Comparison of ENCODE assay signal across 8 cellular contexts in the genomic region with DNA sequence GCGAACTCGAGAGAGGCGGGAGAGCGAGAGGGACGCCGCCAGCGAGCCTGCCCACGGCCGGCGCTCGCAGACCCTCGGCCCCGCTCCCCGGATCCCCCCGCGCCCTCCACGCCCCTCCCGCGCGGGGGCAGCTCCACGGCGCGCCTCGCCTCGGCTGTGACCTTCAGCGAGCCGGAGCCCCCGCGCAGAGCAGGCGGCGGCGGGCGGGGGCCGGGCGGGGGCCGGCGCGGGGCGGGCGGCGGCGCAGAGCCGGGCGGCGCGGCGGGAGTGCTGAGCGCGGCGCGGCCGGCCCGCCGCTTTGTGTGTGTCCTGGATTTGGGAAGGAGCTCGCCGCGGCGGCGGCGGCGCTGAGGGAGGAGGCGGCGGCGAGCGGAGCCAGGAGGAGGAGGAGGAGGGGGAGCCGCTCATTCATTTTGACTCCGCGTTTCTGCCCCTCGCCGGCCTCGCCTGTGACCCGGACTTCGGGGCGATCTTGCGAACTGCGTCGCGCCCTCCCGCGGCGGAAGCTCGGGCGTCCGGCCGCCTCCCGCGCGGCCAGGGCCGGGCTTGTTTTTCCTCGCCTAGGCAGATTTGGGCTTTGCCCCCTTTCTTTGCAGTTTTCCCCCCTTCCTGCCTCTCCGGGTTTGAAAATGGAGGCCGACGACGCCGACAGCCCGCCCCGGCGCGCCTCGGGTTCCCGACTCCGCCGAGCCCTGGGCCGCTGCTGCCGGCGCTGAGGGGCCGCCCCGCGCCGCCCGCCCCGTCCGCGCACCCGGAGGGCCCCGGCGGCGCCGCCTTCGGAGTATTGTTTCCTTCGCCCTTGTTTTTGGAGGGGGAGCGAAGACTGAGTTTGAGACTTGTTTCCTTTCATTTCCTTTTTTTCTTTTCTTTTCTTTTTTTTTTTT. TPM values are rescaled to one million over a fixed set of nuclear protein-coding genes. Genes with fewer than 3 reads are reported as not detected.
DNase-seq lines count a peak whose midpoint lies in the region; ATAC-seq and TF ChIP-seq lines count a peak whose summit lies in the region.

No MANE protein-coding gene starts in this region.

- H3K27ac ChIP-seq in DOHH2 (ENCODE audit: low read depth, low read length) (no peak overlapping the region), HUES64 (ENCODE audit: low read depth, low read length) (peak overlapping the region; percentile 95), right lobe of liver (peak overlapping the region; percentile 36 to 73 (median 71))

- ATAC-seq in GM21447 (IDR thresholded peaks at IDR 0.05; ENCODE audit: unreplicated experiment) (peak; percentile 21), right lobe of liver (peak; percentile 1 to 35 (median 10))

- WGBS in HUES64 = under 1% methylated on average over 115 of the region's 122 CpGs
- WGBS in right lobe of liver (ENCODE audit: insufficient coverage, low coverage, low lambda C conversion rate, missing lambda C conversion rate) = 7% methylated on average over 12 of the region's 122 CpGs

- H3K27me3 Mint-ChIP-seq in dendritic cell treated with granulocyte-macrophage colony-stimulating factor and Interleukin-4, amounts not matched to agents 40 ng/mL and 50 ng/mL, for 4 days = peaks cover 51% of the 10 kb centered on the region

- intact Hi-C loops in dendritic cell treated with granulocyte-macrophage colony-stimulating factor and Interleukin-4, amounts not matched to agents 40 ng/mL and 50 ng/mL, for 4 days (cut with micrococcal nuclease) = loop anchor here (1.0 to 10.0 kb wide), 2 partner anchors 204 to 406 kb away; no protein-coding TSS in a partner anchor
- intact Hi-C loops in right lobe of liver (cut with DNase I) = no loop called here

- peaks cover 33% of the 10 kb centered on the region for H3K79me2 ChIP-seq in DOHH2 (ENCODE audit: control insufficient read depth, low read length)

- H3K9me3 ChIP-seq in DOHH2 (ENCODE audit: control insufficient read depth, insufficient read depth, low read length) = no peaks in the 10 kb centered on the region
- H3K9me3 ChIP-seq in HUES64 (ENCODE audit: insufficient read depth, low read depth, low read length) = no peaks in the 10 kb centered on the region
- H3K9me3 ChIP-seq in right lobe of liver = no peaks in the 10 kb centered on the region

- H3K4me3 ChIP-seq in DOHH2 (ENCODE audit: low read length) (peak overlapping the region; percentile 75), HUES64 (ENCODE audit: low read length) (peak overlapping the region; percentile 78), right lobe of liver (peak overlapping the region; percentile 54 to 64 (median 56))

- no peaks in the 10 kb centered on the region for H3K9me2 ChIP-seq in DOHH2 (replicated peaks; ENCODE audit: control insufficient read depth, low read length)

- H3K4me2 ChIP-seq in DOHH2 (ENCODE audit: low read length) = peak overlapping the region; percentile 68

- peak overlapping the region; percentile 89 for H3K27ac Mint-ChIP-seq in dendritic cell treated with granulocyte-macrophage colony-stimulating factor and Interleukin-4, amounts not matched to agents 40 ng/mL and 50 ng/mL, for 4 days

- H3K27me3 ChIP-seq in DOHH2 (ENCODE audit: control insufficient read depth, low read length) = peaks cover 38% of the 10 kb centered on the region
- H3K27me3 ChIP-seq in HUES64 (ENCODE audit: insufficient read depth, low read length) = no peaks in the 10 kb centered on the region
- H3K27me3 ChIP-seq in right lobe of liver = peaks cover 7 to 39% of the 10 kb centered on the region in 2 donors

- H3K36me3 Mint-ChIP-seq in dendritic cell treated with granulocyte-macrophage colony-stimulating factor and Interleukin-4, amounts not matched to agents 40 ng/mL and 50 ng/mL, for 4 days (ENCODE audit: low read depth) = peaks cover 17% of the 10 kb centered on the region

- H4K20me1 ChIP-seq in DOHH2 (ENCODE audit: control insufficient read depth, insufficient read depth, low read depth, low read length) = peaks cover 20% of the 10 kb centered on the region

- TF ChIP-seq POLR2A in right lobe of liver (IDR thresholded peaks at IDR 0.05) = no peak

- no peaks in the 10 kb centered on the region for H3F3A ChIP-seq in DOHH2 (ENCODE audit: control insufficient read depth, insufficient read depth)

- no peaks in the 10 kb centered on the region for H3K36me3 ChIP-seq in DOHH2 (ENCODE audit: control insufficient read depth, low read length)
- H3K36me3 ChIP-seq in HUES64 (ENCODE audit: insufficient read depth, low read length) = no peaks in the 10 kb centered on the region
- no peaks in the 10 kb centered on the region for H3K36me3 ChIP-seq in right lobe of liver

- no peaks in the 10 kb centered on the region for H3K9me3 Mint-ChIP-seq in dendritic cell treated with granulocyte-macrophage colony-stimulating factor and Interleukin-4, amounts not matched to agents 40 ng/mL and 50 ng/mL, for 4 days

- TF ChIP-seq CTCF in DOHH2 (IDR thresholded peaks at IDR 0.05; ENCODE audit: low read depth, low read length, poor library complexity, severe bottlenecking) (peak; percentile 23), right lobe of liver (IDR thresholded peaks at IDR 0.05) (peak in 3 of 4 donors; percentile 7 to 11 (median 9))

- H3K4me1 Mint-ChIP-seq in dendritic cell treated with granulocyte-macrophage colony-stimulating factor and Interleukin-4, amounts not matched to agents 40 ng/mL and 50 ng/mL, for 4 days (ENCODE audit: low read depth) = peaks cover 33% of the 10 kb centered on the region

- H3K4me3 Mint-ChIP-seq in dendritic cell treated with granulocyte-macrophage colony-stimulating factor and Interleukin-4, amounts not matched to agents 40 ng/mL and 50 ng/mL, for 4 days = peak overlapping the region; percentile 93

- DNase-seq in activated CD4-positive, CD25-positive, alpha-beta regulatory T cell treated with anti-CD3 and anti-CD28 coated beads, Interleukin-2, amount 50 U/mL, for 72 hours = peak; percentile 51
- DNase-seq in right lobe of liver = peak; percentile 56 to 67 (median 62)
- DNase-seq in stimulated activated CD8-positive, alpha-beta memory T cell treated with anti-CD3 and anti-CD28 coated beads, Interleukin-15, amount 100 ng/mL, for 48 hours (ENCODE audit: low read depth in 2 of 2) = peak; percentile 11 to 15
- no peak for DNase-seq in NCI-H1092 (lab: John Stamatoyannopoulos, UW)

- H3K9ac ChIP-seq in HUES64 (ENCODE audit: low read depth, low read length) = peak overlapping the region; percentile 91

- H3K4me1 ChIP-seq in DOHH2 (ENCODE audit: control insufficient read depth, low read length) (peaks cover 10% of the 10 kb centered on the region), HUES64 (ENCODE audit: insufficient read depth, low read length) (peaks cover 35% of the 10 kb centered on the region), right lobe of liver (peaks cover 0 to 11% (median 0%) of the 10 kb centered on the region in 4 donors)

RNA-seq across cellular contexts. Expression of gene IGF1R, which starts 0.6 kb away (rescaled TPM):
- 29.5 TPM for polyA plus RNA-seq in HUES64 (2013, experiment 1 of 2)
- polyA plus RNA-seq in HUES64 (2013, experiment 2 of 2) = 34.0 TPM
- total RNA-seq in right lobe of liver = 1 to 10 TPM; 2.5 to 5.3 (median 3.8) TPM
